Comparison of ENCODE assay signal across 20 cellular contexts in genomic region chr9:125906144-125906543, GRCh38.
DNase-seq lines count a peak whose midpoint lies in the region; ATAC-seq, FAIRE-seq and TF ChIP-seq lines count a peak whose summit lies in the region.
"Had no signal": no experiment of that assay in that cellular context is flagged by ENCODE, and none has a peak within 500 bp of the region (broad histone marks: within the 10 kb centered on the region; RNA-seq: fewer than 3 reads in every experiment).

No MANE protein-coding gene starts in this region.

- no peak overlapping the region for H2AK5ac ChIP-seq in IMR-90 (ENCODE audit: low read depth, low read length)
- H2AK5ac ChIP-seq in mesenchymal stem cell (ENCODE audit: low read length, severe bottlenecking) = no peak overlapping the region

- in situ Hi-C loops in IMR-90 (cut with MboI; ENCODE audit: low sequenced_read_pairs) = no loop called here

- no peak overlapping the region for H2AK9ac ChIP-seq in IMR-90 (replicated peaks; ENCODE audit: low read depth, low read length, poor library complexity)

- H3K27ac ChIP-seq in IMR-90 (ENCODE audit: insufficient read depth, low read length) (no peak overlapping the region), mesenchymal stem cell (ENCODE audit: low read length, poor library complexity, severe bottlenecking) (no peak overlapping the region), kidney (ENCODE audit: low read depth in 2 of 2, low read length in 2 of 2) (no peak overlapping the region), SJCRH30 (no peak overlapping the region)
- H3K27ac ChIP-seq: BLaER1 treated with 17β-estradiol and CSF1 and Interleukin-3, amounts not matched to agents 10 nM and 100 nM; left lung; psoas muscle; thoracic aorta had no signal

- H3K4me2 ChIP-seq in IMR-90 (ENCODE audit: low read depth, low read length) (no peak overlapping the region), mesenchymal stem cell (ENCODE audit: low read length, poor library complexity, severe bottlenecking) (no peak overlapping the region)

- no peak overlapping the region for H3K23ac ChIP-seq in IMR-90 (ENCODE audit: low read depth, low read length)
- no peak overlapping the region for H3K23ac ChIP-seq in mesenchymal stem cell (ENCODE audit: low read length in 2 of 2)

- TF ChIP-seq POLR2A in IMR-90 (IDR thresholded peaks at IDR 0.05; ENCODE audit: low read depth, low read length) = no peak

- TF ChIP-seq RAD21 in IMR-90 (IDR thresholded peaks at IDR 0.05; ENCODE audit: low read length) = no peak

- H3K14ac ChIP-seq in IMR-90 (replicated peaks; ENCODE audit: low read depth, low read length) (no peak overlapping the region), mesenchymal stem cell (ENCODE audit: low read length in 2 of 2) (no peak overlapping the region)

- no peak for FAIRE-seq in kidney (lab: Jason Lieb, UNC)
- FAIRE-seq: colon had no signal

- POLR2A ChIA-PET in IMR-90 (lab: Charles Lee; ENCODE audit: unreplicated experiment) = no interaction called here

- H4K91ac ChIP-seq in IMR-90 (ENCODE audit: insufficient read depth, low read depth, low read length) (no peak overlapping the region), mesenchymal stem cell (ENCODE audit: low read length) (no peak overlapping the region)

- H2AFZ ChIP-seq in IMR-90 (replicated peaks; ENCODE audit: low read length, poor library complexity) (no peak overlapping the region), mesenchymal stem cell (ENCODE audit: low read depth, low read length) (no peak overlapping the region)

- H3K36me3 ChIP-seq in IMR-90 (ENCODE audit: control insufficient read depth, insufficient read depth, low read length) = no peaks in the 10 kb centered on the region
- no peaks in the 10 kb centered on the region for H3K36me3 ChIP-seq in mesenchymal stem cell (ENCODE audit: control insufficient read depth in 1 of 2, insufficient read depth in 2 of 2, low read depth in 1 of 2, low read length in 2 of 2)
- H3K36me3 ChIP-seq in kidney (ENCODE audit: control insufficient read depth in 1 of 2, insufficient read depth in 2 of 2, low read length in 2 of 2) = no peaks in the 10 kb centered on the region
- no peaks in the 10 kb centered on the region for H3K36me3 ChIP-seq in SJCRH30
- H3K36me3 ChIP-seq: BLaER1 treated with 17β-estradiol and CSF1 and Interleukin-3, amounts not matched to agents 10 nM and 100 nM; left lung; thoracic aorta had no signal

- H4K5ac ChIP-seq in IMR-90 (ENCODE audit: low read depth, low read length) = no peak overlapping the region

- no peak for TF ChIP-seq CTCF in AG10803 (conservative IDR thresholded peaks at IDR 0.05; ENCODE audit: low read length)
- no peak for TF ChIP-seq CTCF in IMR-90 (conservative IDR thresholded peaks at IDR 0.05; ENCODE audit: low read depth, low read length)
- TF ChIP-seq CTCF in cardiac fibroblast (IDR thresholded peaks at IDR 0.05; ENCODE audit: low read depth, low read length) = no peak
- no peak for TF ChIP-seq CTCF in kidney (IDR thresholded peaks at IDR 0.05; ENCODE audit: borderline replicate concordance, extremely low read depth, insufficient read depth)

- H4K8ac ChIP-seq in IMR-90 (ENCODE audit: low read depth in 2 of 2, low read length in 2 of 2) = no peak overlapping the region
- H4K8ac ChIP-seq in mesenchymal stem cell (ENCODE audit: low read length) = no peak overlapping the region

- H2BK15ac ChIP-seq in IMR-90 (ENCODE audit: low read depth, low read length) = no peak overlapping the region
- H2BK15ac ChIP-seq in mesenchymal stem cell (ENCODE audit: low read depth, poor library complexity, severe bottlenecking) = no peak overlapping the region

- intact Hi-C loops in IMR-90 (cut with micrococcal nuclease) (no loop called here), kidney (cut with DNase I) (no loop called here)

- H3K79me1 ChIP-seq in IMR-90 (ENCODE audit: low read depth in 1 of 2, low read length in 2 of 2) (peaks cover 12 to 17% of the 10 kb centered on the region in 2 experiments; a peak in 3 of 4 replicates), mesenchymal stem cell (replicated peaks; ENCODE audit: low read length, poor library complexity, severe bottlenecking) (peaks cover 6% of the 10 kb centered on the region)

- DNase-seq in AG10803 (ENCODE audit: low read depth) (peak; percentile 81), IMR-90 (peak; percentile 54), cardiac fibroblast (ENCODE audit: low read depth in 2 of 2) (peak; percentile 72 to 75), mesenchymal stem cell (peak; percentile 46), NCI-H774 (lab: John Stamatoyannopoulos, UW) (no peak), kidney (no peak), SJCRH30 (no peak)
- DNase-seq: activated CD4-positive, alpha-beta T cell treated with anti-CD3 and anti-CD28 coated beads, Interleukin-2, amount 10 ng/mL, durations not matched to agents 24 days and 14 days; activated T-cell treated with anti-CD3 and anti-CD28 coated beads, Interleukin-2, amount 50 U/mL, for 24 hours; DMS53; left lung; NCI-H1105; psoas muscle; T1000 had no signal

- H2BK5ac ChIP-seq in IMR-90 (ENCODE audit: low read depth, low read length, poor library complexity, severe bottlenecking) (no peak overlapping the region), mesenchymal stem cell (ENCODE audit: low read depth, low read length, poor library complexity, severe bottlenecking) (no peak overlapping the region)

- no peaks in the 10 kb centered on the region for H3K27me3 ChIP-seq in IMR-90 (ENCODE audit: control insufficient read depth, insufficient read depth, low read length)
- no peaks in the 10 kb centered on the region for H3K27me3 ChIP-seq in mesenchymal stem cell (ENCODE audit: control insufficient read depth in 1 of 2, insufficient read depth in 1 of 2, low read length in 2 of 2)
- H3K27me3 ChIP-seq in SJCRH30 = no peaks in the 10 kb centered on the region
- H3K27me3 ChIP-seq: left lung had no signal

- H2BK20ac ChIP-seq in IMR-90 (ENCODE audit: low read depth, low read length) = no peak overlapping the region

- no peak overlapping the region for H3K4me3 ChIP-seq in AG10803 (ENCODE audit: low read length)
- H3K4me3 ChIP-seq in IMR-90 (ENCODE audit: insufficient read depth, low read depth, low read length) = no peak overlapping the region
- no peak overlapping the region for H3K4me3 ChIP-seq in cardiac fibroblast (replicated peaks in 1 of 2; ENCODE audit: low read depth in 2 of 2, low read length in 2 of 2)
- H3K4me3 ChIP-seq in mesenchymal stem cell (ENCODE audit: insufficient read depth in 1 of 2, low read depth in 1 of 2, low read length in 2 of 2) = no peak overlapping the region
- H3K4me3 ChIP-seq in kidney (ENCODE audit: low read length in 2 of 2) = no peak overlapping the region
- no peak overlapping the region for H3K4me3 ChIP-seq in SJCRH30
- H3K4me3 ChIP-seq: BLaER1 treated with 17β-estradiol and CSF1 and Interleukin-3, amounts not matched to agents 10 nM and 100 nM; left lung; psoas muscle; thoracic aorta had no signal

- ATAC-seq in IMR-90 (ENCODE audit: low read depth) (peak; percentile 48; the same call in 1 of the 2 replicates), GM19351 (IDR thresholded peaks at IDR 0.05; ENCODE audit: unreplicated experiment) (no peak)
- ATAC-seq: activated naive CD4-positive, alpha-beta T cell treated with anti-CD3 and anti-CD28 coated beads, Interleukin-2, amount 50 U/mL, for 72 hours; left lung; psoas muscle; Right ventricle myocardium inferior had no signal

- H4K20me1 ChIP-seq in IMR-90 (ENCODE audit: insufficient read depth, low read length) = no peaks in the 10 kb centered on the region

- H3K4me1 ChIP-seq in IMR-90 (ENCODE audit: control insufficient read depth, insufficient read depth, low read length) (peaks cover 6% of the 10 kb centered on the region), mesenchymal stem cell (ENCODE audit: control insufficient read depth, insufficient read depth, low read depth, low read length) (peaks cover 2% of the 10 kb centered on the region), kidney (ENCODE audit: control insufficient read depth in 1 of 2, insufficient read depth in 1 of 2, low read depth in 1 of 2, low read length in 2 of 2) (no peaks in the 10 kb centered on the region), SJCRH30 (peaks cover 21% of the 10 kb centered on the region)
- H3K4me1 ChIP-seq: psoas muscle had no signal

- BruUV-seq in IMR-90 (replicated peaks; lab: Mats Ljungman, UMichigan) = no TSS peak

- H3K9me3 ChIP-seq in IMR-90 (ENCODE audit: control insufficient read depth, insufficient read depth, low read length) (no peaks in the 10 kb centered on the region), mesenchymal stem cell (ENCODE audit: control insufficient read depth, low read length) (no peaks in the 10 kb centered on the region), kidney (ENCODE audit: control insufficient read depth in 1 of 2, low read length in 2 of 2) (no peaks in the 10 kb centered on the region), SJCRH30 (replicated peaks) (no peaks in the 10 kb centered on the region)
- H3K9me3 ChIP-seq: BLaER1 treated with 17β-estradiol and CSF1 and Interleukin-3, amounts not matched to agents 10 nM and 100 nM; left lung; psoas muscle; thoracic aorta had no signal

- WGBS in IMR-90 (ENCODE audit: extremely low coverage in 2 of 2, insufficient read length in 1 of 2), 2 experiments = no CpG with 5 or more reads among the region's 1 CpG
- WGBS in mesenchymal stem cell = 13% methylated on average over 1 of the region's 1 CpG

- H3K18ac ChIP-seq in IMR-90 (ENCODE audit: low read depth, low read length) (no peak overlapping the region), mesenchymal stem cell (ENCODE audit: low read depth in 1 of 2, low read length in 2 of 2) (no peak overlapping the region)

- CTCF ChIA-PET in IMR-90 (lab: Yijun Ruan, JAX) = no interaction called here

- dilution Hi-C loops in IMR-90 (cut with HindIII; ENCODE audit: low sequenced_read_pairs, unreplicated experiment) = no loop called here

- H2BK12ac ChIP-seq in mesenchymal stem cell (ENCODE audit: low read length in 2 of 2) = no peak overlapping the region

- no peak overlapping the region for H3K9ac ChIP-seq in IMR-90 (ENCODE audit: low read depth, low read length)
- H3K9ac ChIP-seq in mesenchymal stem cell (ENCODE audit: low read length) = no peak overlapping the region
- H3K9ac ChIP-seq in kidney (ENCODE audit: low read length in 2 of 2) = no peak overlapping the region
- H3K9ac ChIP-seq: BLaER1 treated with 17β-estradiol and CSF1 and Interleukin-3, amounts not matched to agents 10 nM and 100 nM had no signal

- no peak overlapping the region for H3K4ac ChIP-seq in IMR-90 (ENCODE audit: low read depth, low read length)
- H3K4ac ChIP-seq in mesenchymal stem cell (ENCODE audit: low read depth in 1 of 2, low read length in 2 of 2) = no peak overlapping the region

- H2BK120ac ChIP-seq in IMR-90 (ENCODE audit: low read depth, low read length) = no peak overlapping the region
- H2BK120ac ChIP-seq in mesenchymal stem cell (ENCODE audit: low read depth, low read length) = no peak overlapping the region

- H3K56ac ChIP-seq in IMR-90 (ENCODE audit: extremely low read depth, insufficient read depth, low read length) = no peak overlapping the region

- peaks cover 3% of the 10 kb centered on the region for H3K9me1 ChIP-seq in IMR-90 (ENCODE audit: insufficient read depth, low read length)

TF ChIP-seq in IMR-90, 13 proteins besides CTCF, POLR2A, EP300 and RAD21 (continues in another document):
- no peak for TF ChIP-seq CHD1 (IDR thresholded peaks at IDR 0.05; ENCODE audit: low read depth, low read length)

Comparison
In these comparisons a context has a peak if more than half of its experiments do, and no peak if none do; other contexts are left out.
1. DNase-seq: peak in AG10803 (single experiment), IMR-90 (single experiment), cardiac fibroblast (2 of 2) and mesenchymal stem cell (single experiment); none in NCI-H774 (single experiment), kidney (single experiment) and SJCRH30 (0 of 2).